Comparison of ENCODE assay signal across 33 cellular contexts in the genomic region with DNA sequence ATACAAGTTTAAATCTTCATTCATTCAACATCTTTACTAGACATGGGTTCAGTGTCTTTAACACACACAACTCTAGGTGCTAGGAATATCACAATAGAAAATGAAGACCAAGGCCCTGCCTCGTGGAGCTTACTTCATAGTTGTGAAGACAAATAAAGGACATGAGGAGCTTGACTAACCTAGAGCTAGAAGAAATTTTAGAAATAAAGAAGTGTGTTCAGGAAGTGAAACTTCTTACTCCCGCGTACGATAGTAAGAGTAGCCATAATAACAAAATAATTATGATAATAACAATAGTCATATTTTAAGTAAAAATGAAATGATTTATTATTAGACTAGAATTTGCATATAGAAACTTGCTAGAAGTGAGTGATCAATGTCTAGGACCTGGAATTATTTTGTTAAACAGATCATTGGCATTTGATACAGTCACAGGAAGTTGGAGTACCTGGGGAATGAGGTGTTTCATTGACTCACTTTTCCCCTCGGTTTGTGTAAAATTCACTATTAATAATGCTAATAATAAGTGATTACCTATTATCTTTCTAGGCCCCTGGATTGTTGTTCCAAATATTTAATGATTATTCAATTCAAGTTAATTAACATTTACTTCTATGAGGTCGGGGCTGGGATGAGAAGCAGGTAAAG.
"Had no signal": no experiment of that assay in that cellular context is flagged by ENCODE, and none has a peak within 500 bp of the region (broad histone marks: within the 10 kb centered on the region; RNA-seq: fewer than 3 reads in every experiment).

No MANE protein-coding gene starts in this region.

- H3K9me3 ChIP-seq: ovary, thoracic aorta, vagina had no signal

- H3K27ac Mint-ChIP-seq: activated CD4-positive, alpha-beta memory T cell treated with anti-CD3 and anti-CD28 coated beads, Interleukin-2, amount 10 ng/mL, durations not matched to agents 7 days and 5 days; activated CD4-positive, alpha-beta T cell treated with anti-CD3 and anti-CD28 coated beads, Interleukin-2, amount 10 ng/mL, durations not matched to agents 24 days and 14 days; activated T-helper 17 cell treated with anti-CD3 and anti-CD28 coated beads, Interleukin-2, amount 50 U/mL, for 72 hours; immature natural killer cell; naive thymus-derived CD4-positive, alpha-beta T cell; progenitor cell of endocrine pancreas; stimulated activated effector memory CD8-positive, alpha-beta T cell treated with anti-CD3 and anti-CD28 coated beads, Interleukin-12 subunit alpha, Interleukin-12 subunit beta, amount 100 ng/mL, for 72 hours; stimulated activated naive CD8-positive, alpha-beta T cell treated with anti-CD3 and anti-CD28 coated beads, Interleukin-15, Interleukin-2, amounts not matched to agents 100 ng/mL and 50 ng/mL, for 24 hours had no signal

- H3K27ac ChIP-seq: brain microvascular endothelial cell, heart left ventricle, ovary, skin epidermis, thoracic aorta, upper lobe of left lung, vagina, WERI-Rb-1 had no signal

- ATAC-seq: activated CD4-positive, CD25-positive, alpha-beta regulatory T cell treated with anti-CD3 and anti-CD28 coated beads, Interleukin-2, amount 50 U/mL, for 24 hours; activated T-cell treated with anti-CD3 and anti-CD28 coated beads, Interleukin-2, amount 50 U/mL, for 4 hours; activated T-helper 17 cell treated with anti-CD3 and anti-CD28 coated beads, Interleukin-2, amount 50 U/mL, for 72 hours; esophagus mucosa; heart left ventricle; naive thymus-derived CD4-positive, alpha-beta T cell; sciatic nerve; stimulated activated effector memory CD8-positive, alpha-beta T cell treated with anti-CD3 and anti-CD28 coated beads, Interleukin-12 subunit alpha, Interleukin-12 subunit beta, amount 100 ng/mL, for 72 hours had no signal

- H3K9me3 Mint-ChIP-seq: activated CD4-positive, alpha-beta memory T cell treated with anti-CD3 and anti-CD28 coated beads, Interleukin-2, amount 10 ng/mL, durations not matched to agents 7 days and 5 days; activated CD4-positive, alpha-beta T cell treated with anti-CD3 and anti-CD28 coated beads, Interleukin-2, amount 10 ng/mL, durations not matched to agents 24 days and 14 days; activated T-cell treated with anti-CD3 and anti-CD28 coated beads, Interleukin-2, amount 50 U/mL, for 4 hours; activated T-helper 17 cell treated with anti-CD3 and anti-CD28 coated beads, Interleukin-2, amount 50 U/mL, for 72 hours; stimulated activated effector memory CD8-positive, alpha-beta T cell treated with anti-CD3 and anti-CD28 coated beads, Interleukin-12 subunit alpha, Interleukin-12 subunit beta, amount 100 ng/mL, for 72 hours; stimulated activated naive CD8-positive, alpha-beta T cell treated with anti-CD3 and anti-CD28 coated beads, Interleukin-15, Interleukin-2, amounts not matched to agents 100 ng/mL and 50 ng/mL, for 24 hours had no signal

- H3K4me1 Mint-ChIP-seq: activated CD4-positive, alpha-beta memory T cell treated with anti-CD3 and anti-CD28 coated beads, Interleukin-2, amount 10 ng/mL, durations not matched to agents 7 days and 5 days; activated CD4-positive, alpha-beta T cell treated with anti-CD3 and anti-CD28 coated beads, Interleukin-2, amount 10 ng/mL, durations not matched to agents 24 days and 14 days; activated T-helper 17 cell treated with anti-CD3 and anti-CD28 coated beads, Interleukin-2, amount 50 U/mL, for 72 hours; immature natural killer cell; naive thymus-derived CD4-positive, alpha-beta T cell; stimulated activated effector memory CD8-positive, alpha-beta T cell treated with anti-CD3 and anti-CD28 coated beads, Interleukin-12 subunit alpha, Interleukin-12 subunit beta, amount 100 ng/mL, for 72 hours had no signal

- H3K27me3 Mint-ChIP-seq: activated CD4-positive, alpha-beta memory T cell treated with anti-CD3 and anti-CD28 coated beads, Interleukin-2, amount 10 ng/mL, durations not matched to agents 7 days and 5 days; activated CD4-positive, alpha-beta T cell treated with anti-CD3 and anti-CD28 coated beads, Interleukin-2, amount 10 ng/mL, durations not matched to agents 24 days and 14 days; stimulated activated naive CD8-positive, alpha-beta T cell treated with anti-CD3 and anti-CD28 coated beads, Interleukin-15, Interleukin-2, amounts not matched to agents 100 ng/mL and 50 ng/mL, for 24 hours had no signal

- H3K36me3 ChIP-seq: brain microvascular endothelial cell, heart left ventricle, ovary, thoracic aorta, upper lobe of left lung, vagina, WERI-Rb-1 had no signal

- H3K4me3 Mint-ChIP-seq: activated CD4-positive, alpha-beta memory T cell treated with anti-CD3 and anti-CD28 coated beads, Interleukin-2, amount 10 ng/mL, durations not matched to agents 7 days and 5 days; activated CD4-positive, alpha-beta T cell treated with anti-CD3 and anti-CD28 coated beads, Interleukin-2, amount 10 ng/mL, durations not matched to agents 24 days and 14 days; activated T-cell treated with anti-CD3 and anti-CD28 coated beads, Interleukin-2, amount 50 U/mL, for 4 hours; activated T-helper 17 cell treated with anti-CD3 and anti-CD28 coated beads, Interleukin-2, amount 50 U/mL, for 72 hours; immature natural killer cell; naive thymus-derived CD4-positive, alpha-beta T cell; stimulated activated effector memory CD8-positive, alpha-beta T cell treated with anti-CD3 and anti-CD28 coated beads, Interleukin-12 subunit alpha, Interleukin-12 subunit beta, amount 100 ng/mL, for 72 hours; stimulated activated naive CD8-positive, alpha-beta T cell treated with anti-CD3 and anti-CD28 coated beads, Interleukin-15, Interleukin-2, amounts not matched to agents 100 ng/mL and 50 ng/mL, for 24 hours had no signal

- H3K27me3 ChIP-seq: brain microvascular endothelial cell, heart left ventricle, ovary, upper lobe of left lung, vagina had no signal

- H3K36me3 Mint-ChIP-seq: immature natural killer cell; naive thymus-derived CD4-positive, alpha-beta T cell; stimulated activated effector memory CD8-positive, alpha-beta T cell treated with anti-CD3 and anti-CD28 coated beads, Interleukin-12 subunit alpha, Interleukin-12 subunit beta, amount 100 ng/mL, for 72 hours had no signal

- H3K4me1 ChIP-seq: heart left ventricle, upper lobe of left lung, vagina had no signal

- DNase-seq: activated CD4-positive, alpha-beta memory T cell treated with anti-CD3 and anti-CD28 coated beads, Interleukin-2, amount 10 ng/mL, durations not matched to agents 7 days and 5 days; activated CD4-positive, alpha-beta T cell treated with anti-CD3 and anti-CD28 coated beads, Interleukin-2, amount 10 ng/mL, durations not matched to agents 24 days and 14 days; activated CD8-positive, alpha-beta memory T cell treated with anti-CD3 and anti-CD28 coated beads, Interleukin-2, amount 50 U/mL, for 48 hours; activated gamma-delta T cell treated with Interleukin-2 at 50 U/mL for 16 hours; activated naive CD4-positive, alpha-beta T cell treated with anti-CD3 and anti-CD28 coated beads, Interleukin-2, amount 50 U/mL, for 16 hours; activated T-cell treated with anti-CD3 and anti-CD28 coated beads, Interleukin-2, amount 50 U/mL, for 4 hours; amniotic stem cell; brain microvascular endothelial cell; caudate nucleus; foreskin fibroblast; heart left ventricle; hypothalamus; immature natural killer cell; midbrain; naive thymus-derived CD4-positive, alpha-beta T cell; ovary; retina; stimulated activated CD4-positive, alpha-beta T cell treated with anti-CD3 and anti-CD28 coated beads, Interleukin-4, amount 100 ng/mL, for 24 hours; T1000; upper lobe of left lung; WERI-Rb-1 had no signal

- H3K4me3 ChIP-seq: heart left ventricle, ovary, skin epidermis, thoracic aorta, upper lobe of left lung, vagina had no signal

- FAIRE-seq: astrocyte, endothelial cell of umbilical vein had no signal
